8 cellular contexts compared by ENCODE assay signal in the genomic region with DNA sequence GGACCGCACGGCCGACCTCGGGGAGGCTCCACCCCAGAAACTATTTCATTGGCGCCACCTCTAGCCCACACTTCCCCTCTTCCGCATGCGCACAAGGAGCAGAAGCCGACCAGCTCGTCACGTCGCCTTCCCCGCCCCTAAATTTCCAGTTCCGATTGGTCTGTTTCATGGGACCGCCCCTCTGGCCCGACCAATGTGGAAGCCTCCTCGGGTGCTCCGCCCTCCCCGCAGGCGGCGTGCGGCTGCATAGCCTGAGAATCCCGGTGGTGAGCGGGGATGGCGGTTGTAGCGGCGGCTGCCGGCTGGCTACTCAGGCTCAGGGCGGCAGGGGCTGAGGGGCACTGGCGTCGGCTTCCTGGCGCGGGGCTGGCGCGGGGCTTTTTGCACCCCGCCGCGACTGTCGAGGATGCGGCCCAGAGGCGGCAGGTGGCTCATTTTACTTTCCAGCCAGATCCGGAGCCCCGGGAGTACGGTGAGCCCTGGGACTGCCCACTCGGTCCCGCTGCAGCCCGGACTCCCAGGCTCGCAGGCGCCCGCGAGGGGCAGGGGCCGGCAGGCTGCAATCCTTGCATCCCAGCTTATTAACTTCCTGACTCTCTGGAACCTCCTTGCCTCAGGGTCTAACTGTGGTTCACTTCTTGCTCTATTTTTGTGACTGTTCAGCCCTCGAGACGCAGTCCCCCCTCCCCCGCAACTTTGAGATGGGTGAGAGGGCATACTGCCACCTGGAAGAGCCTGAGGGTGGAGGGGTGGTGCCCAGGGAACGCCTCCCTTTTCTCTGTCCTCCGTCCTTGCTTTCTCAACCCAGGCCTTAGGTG. TPM values are rescaled to one million over a fixed set of nuclear protein-coding genes. Genes with fewer than 3 reads are reported as not detected.
DNase-seq lines count a peak whose midpoint lies in the region; ATAC-seq, FAIRE-seq and TF ChIP-seq lines count a peak whose summit lies in the region.

A gene (plus strand): TSS at position 254 of the 818 bp plus-strand sequence. CDS start 23 bp downstream, at position 277.

- H3K27ac Mint-ChIP-seq in activated naive CD8-positive, alpha-beta T cell treated with anti-CD3 and anti-CD28 coated beads, Interleukin-2, amount 50 U/mL, for 24 hours, result peak within 1 kb of the TSS; percentile 88

- no peaks in the 10 kb centered on the region for H3K27me3 ChIP-seq in pancreas
- no peaks in the 10 kb centered on the region for H3K27me3 ChIP-seq in tibial artery

- H3K4me1 ChIP-seq in pancreas, result peaks cover 3 to 4% (median 3%) of the 10 kb centered on the region in 3 donors
- H3K4me1 ChIP-seq in tibial artery, result peaks cover 0 to 14% (median 6%) of the 10 kb centered on the region in 4 donors

- ATAC-seq in HG02763 (IDR thresholded peaks at IDR 0.05; ENCODE audit: unreplicated experiment), result peak; percentile 99
- peak; percentile 97 for ATAC-seq in activated naive CD8-positive, alpha-beta T cell treated with anti-CD3 and anti-CD28 coated beads, Interleukin-2, amount 50 U/mL, for 24 hours
- ATAC-seq in Right ventricle myocardium superior (ENCODE audit: poor library complexity), result peak; percentile 100
- ATAC-seq in pancreas, result peak; percentile 98 to 100 (median 99)

- H3K36me3 ChIP-seq in pancreas, result no peaks in the 10 kb centered on the region
- H3K36me3 ChIP-seq in tibial artery, result no peaks in the 10 kb centered on the region

- DNase-seq in GM12865 (ENCODE audit: low read depth) (peak; percentile 99), NCI-H1417 treated with DMSO at 0.1 percent for 48 hours (lab: John Stamatoyannopoulos, UW) (peak; percentile 94), SW480 (ENCODE audit: low spot score) (peak; percentile 96), Right ventricle myocardium superior (peak; percentile 99), pancreas (peak; percentile 93 to 99 (median 99)), tibial artery (peak; percentile 99 to 100)
- peak; percentile 96 for DNase-seq in activated naive CD8-positive, alpha-beta T cell treated with anti-CD3 and anti-CD28 coated beads, Interleukin-2, amount 50 U/mL, for 24 hours

- WGBS in pancreas, 2 donors, result 0% methylated on average over 56 of the region's 56 CpGs

- no peaks in the 10 kb centered on the region for H3K9me3 Mint-ChIP-seq in activated naive CD8-positive, alpha-beta T cell treated with anti-CD3 and anti-CD28 coated beads, Interleukin-2, amount 50 U/mL, for 24 hours

- intact Hi-C loops in Right ventricle myocardium superior (cut with DNase I) (no loop called here), pancreas (cut with DNase I) (no loop called here), tibial artery (cut with DNase I; ENCODE audit: low total_unique reads) (loop anchor here (10.0 kb wide), 1 partner anchor 1648 kb away; a partner anchor contains a TSS)

- peaks cover 7% of the 10 kb centered on the region for H3K27me3 Mint-ChIP-seq in activated naive CD8-positive, alpha-beta T cell treated with anti-CD3 and anti-CD28 coated beads, Interleukin-2, amount 50 U/mL, for 24 hours

- peak; percentile 97 for FAIRE-seq in pancreas (lab: Jason Lieb, UNC)

- peak within 1 kb of the TSS; percentile 91 for H3K4me3 Mint-ChIP-seq in activated naive CD8-positive, alpha-beta T cell treated with anti-CD3 and anti-CD28 coated beads, Interleukin-2, amount 50 U/mL, for 24 hours

- no peak for TF ChIP-seq CTCF in GM12865 (IDR thresholded peaks at IDR 0.05; ENCODE audit: insufficient read depth, low read depth, low read length, missing control alignments)
- no peak for TF ChIP-seq CTCF in pancreas (IDR thresholded peaks at IDR 0.05)
- TF ChIP-seq CTCF in tibial artery (IDR thresholded peaks at IDR 0.05), result no peak

- H3K27ac ChIP-seq in pancreas (peak within 1 kb of the TSS; percentile 78 to 99 (median 94)), tibial artery (peak within 1 kb of the TSS; percentile 88 to 98)

- H3K9me3 ChIP-seq in pancreas (no peaks in the 10 kb centered on the region), tibial artery (no peaks in the 10 kb centered on the region)

- peaks cover 21% of the 10 kb centered on the region for H3K4me1 Mint-ChIP-seq in activated naive CD8-positive, alpha-beta T cell treated with anti-CD3 and anti-CD28 coated beads, Interleukin-2, amount 50 U/mL, for 24 hours

- H3K4me3 ChIP-seq in GM12865 (ENCODE audit: low read depth, low read length) (peak within 1 kb of the TSS; percentile 82), pancreas (peak within 1 kb of the TSS; percentile 67 to 82 (median 72)), tibial artery (peak within 1 kb of the TSS; percentile 73 to 94)

- H3K36me3 Mint-ChIP-seq in activated naive CD8-positive, alpha-beta T cell treated with anti-CD3 and anti-CD28 coated beads, Interleukin-2, amount 50 U/mL, for 24 hours (ENCODE audit: low read depth), result peaks cover 2% of the 10 kb centered on the region

RNA-seq across cellular contexts. Expression of the gene that starts here (rescaled TPM):
- total RNA-seq in Right ventricle myocardium superior, result 28.4 TPM
- total RNA-seq in pancreas, result 10 to 100 TPM in 4 of 6 donors, 1 to 10 TPM in 2; 6.4 to 16.8 (median 11.4) TPM
- 1 to 10 TPM; 4.8 to 8.5 TPM for polyA plus RNA-seq in pancreas

Comparison
In these comparisons a context has a peak if more than half of its experiments do, and no peak if none do; other contexts are left out.
1. Peak in every context shown above with its lines: DNase-seq, ATAC-seq, H3K4me3 ChIP-seq and H3K27ac ChIP-seq.